In the genomic region with DNA sequence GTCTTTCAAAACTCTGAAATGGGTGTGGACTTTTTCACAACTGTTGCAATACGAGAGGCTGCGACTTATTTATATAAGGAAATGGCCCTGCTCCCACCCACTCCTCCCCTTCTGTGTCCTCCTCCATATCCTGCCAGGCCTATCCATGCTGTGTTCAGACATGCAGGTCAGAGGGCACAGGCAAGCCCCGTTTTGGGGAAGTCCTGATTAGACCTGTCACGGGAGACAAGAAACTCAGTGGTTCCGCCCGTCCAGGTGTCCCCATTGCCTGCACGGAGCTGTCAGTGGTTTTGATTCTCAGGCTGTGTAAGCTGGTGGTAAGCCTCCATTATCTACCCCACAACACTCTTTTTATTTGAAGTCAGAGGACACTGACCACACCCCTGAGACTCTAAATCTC, we compare ENCODE assay signal across 9 cellular contexts.
DNase-seq lines count a peak whose midpoint lies in the region; ATAC-seq, FAIRE-seq and TF ChIP-seq lines count a peak whose summit lies in the region.
"Had no signal": no experiment of that assay in that cellular context is flagged by ENCODE, and none has a peak within 500 bp of the region (broad histone marks: within the 10 kb centered on the region; RNA-seq: fewer than 3 reads in every experiment).

No MANE protein-coding gene starts in this region.

- ATAC-seq in HG02798 (IDR thresholded peaks at IDR 0.05; ENCODE audit: poor library complexity, unreplicated experiment), result peak; percentile 85
- peak; percentile 52 for ATAC-seq in naive thymus-derived CD4-positive, alpha-beta T cell
- no peak for ATAC-seq in activated T-cell treated with anti-CD3 and anti-CD28 coated beads, Interleukin-2, amount 50 U/mL, for 72 hours (replicated peaks in 1 of 2)
- ATAC-seq: foreskin keratinocyte had no signal

- H3K4me1 ChIP-seq in naive thymus-derived CD4-positive, alpha-beta T cell (ENCODE audit: control insufficient read depth in 2 of 2, insufficient read depth in 2 of 2, low read length in 2 of 2), result no peaks in the 10 kb centered on the region
- no peaks in the 10 kb centered on the region for H3K4me1 ChIP-seq in kidney (ENCODE audit: control insufficient read depth in 1 of 2, insufficient read depth in 1 of 2, low read depth in 1 of 2, low read length in 2 of 2)

- peak; percentile 17 for DNase-seq in GM19238 (ENCODE audit: insufficient read length, low spot score)
- DNase-seq in NCI-H526 (lab: John Stamatoyannopoulos, UW), result peak; percentile 63 to 68
- DNase-seq in naive thymus-derived CD4-positive, alpha-beta T cell, result no peak
- no peak for DNase-seq in kidney
- DNase-seq in activated T-cell treated with anti-CD3 and anti-CD28 coated beads, Interleukin-2, amount 50 U/mL, for 72 hours, result no peak
- no peak for DNase-seq in hypothalamus (lab: John Stamatoyannopoulos, UW)
- DNase-seq in progenitor cell of endocrine pancreas (ENCODE audit: low spot score, unreplicated experiment), result no peak
- DNase-seq: foreskin keratinocyte had no signal

- intact Hi-C loops in naive thymus-derived CD4-positive, alpha-beta T cell (cut with micrococcal nuclease), result no loop called here
- intact Hi-C loops in kidney (cut with DNase I), result no loop called here

- no peak overlapping the region for H3K4me3 ChIP-seq in naive thymus-derived CD4-positive, alpha-beta T cell (ENCODE audit: low read length)
- H3K4me3 ChIP-seq in kidney (ENCODE audit: low read length in 2 of 2), result no peak overlapping the region

- no peaks in the 10 kb centered on the region for H3K27me3 Mint-ChIP-seq in naive thymus-derived CD4-positive, alpha-beta T cell
- H3K27me3 Mint-ChIP-seq in activated T-cell treated with anti-CD3 and anti-CD28 coated beads, Interleukin-2, amount 50 U/mL, for 72 hours (ENCODE audit: low read depth), result no peaks in the 10 kb centered on the region
- no peaks in the 10 kb centered on the region for H3K27me3 Mint-ChIP-seq in progenitor cell of endocrine pancreas

- CTCF ChIA-PET in naive thymus-derived CD4-positive, alpha-beta T cell (lab: Charles Lee), result interaction anchor here (1.2 kb wide), 1 partner anchor 36 kb away, joined by 5 read pairs; no protein-coding TSS in a partner anchor

- no peaks in the 10 kb centered on the region for H3K9me3 ChIP-seq in naive thymus-derived CD4-positive, alpha-beta T cell (ENCODE audit: control insufficient read depth in 2 of 3, low read length in 3 of 3)
- H3K9me3 ChIP-seq in kidney (ENCODE audit: control insufficient read depth in 1 of 2, low read length in 2 of 2), result no peaks in the 10 kb centered on the region

- H3K27ac Mint-ChIP-seq in naive thymus-derived CD4-positive, alpha-beta T cell, result peak overlapping the region in 2 of 9 donors; percentile 20 to 38
- no peak overlapping the region for H3K27ac Mint-ChIP-seq in activated T-cell treated with anti-CD3 and anti-CD28 coated beads, Interleukin-2, amount 50 U/mL, for 72 hours
- H3K27ac Mint-ChIP-seq in progenitor cell of endocrine pancreas, result no peak overlapping the region

- peaks cover 0 to 18% (median 0%) of the 10 kb centered on the region in 3 experiments for H3K36me3 ChIP-seq in naive thymus-derived CD4-positive, alpha-beta T cell (ENCODE audit: control insufficient read depth in 2 of 3, insufficient read depth in 3 of 3, low read length in 3 of 3)
- no peaks in the 10 kb centered on the region for H3K36me3 ChIP-seq in kidney (ENCODE audit: control insufficient read depth in 1 of 2, insufficient read depth in 2 of 2, low read length in 2 of 2)

- TF ChIP-seq CTCF in kidney (IDR thresholded peaks at IDR 0.05; ENCODE audit: borderline replicate concordance, extremely low read depth, insufficient read depth), result no peak
- TF ChIP-seq CTCF in progenitor cell of endocrine pancreas (IDR thresholded peaks at IDR 0.05; ENCODE audit: unreplicated experiment), result no peak

- no peak overlapping the region for H3K9ac ChIP-seq in kidney (ENCODE audit: low read length in 2 of 2)

- no peaks in the 10 kb centered on the region for H3K27me3 ChIP-seq in naive thymus-derived CD4-positive, alpha-beta T cell (ENCODE audit: control insufficient read depth in 2 of 2, insufficient read depth in 2 of 2, low read length in 2 of 2)
- H3K27me3 ChIP-seq: foreskin keratinocyte had no signal

- peaks cover 0 to 5% (median 0%) of the 10 kb centered on the region in 11 donors for H3K9me3 Mint-ChIP-seq in naive thymus-derived CD4-positive, alpha-beta T cell
- peaks cover 0 to 2% of the 10 kb centered on the region in 2 donors for H3K9me3 Mint-ChIP-seq in activated T-cell treated with anti-CD3 and anti-CD28 coated beads, Interleukin-2, amount 50 U/mL, for 72 hours
- H3K9me3 Mint-ChIP-seq in progenitor cell of endocrine pancreas (ENCODE audit: low read depth), result no peaks in the 10 kb centered on the region

- H3K36me3 Mint-ChIP-seq in naive thymus-derived CD4-positive, alpha-beta T cell, result peaks cover 0 to 37% (median 20%) of the 10 kb centered on the region in 5 donors
- H3K36me3 Mint-ChIP-seq in activated T-cell treated with anti-CD3 and anti-CD28 coated beads, Interleukin-2, amount 50 U/mL, for 72 hours (ENCODE audit: insufficient read depth in 2 of 2), result peaks cover 2 to 6% of the 10 kb centered on the region in 2 donors
- peaks cover 11% of the 10 kb centered on the region for H3K36me3 Mint-ChIP-seq in progenitor cell of endocrine pancreas (ENCODE audit: insufficient read depth)

- H3K27ac ChIP-seq in naive thymus-derived CD4-positive, alpha-beta T cell (ENCODE audit: low read depth, low read length), result no peak overlapping the region
- H3K27ac ChIP-seq in kidney (ENCODE audit: low read depth in 2 of 2, low read length in 2 of 2), result no peak overlapping the region
- H3K27ac ChIP-seq: foreskin keratinocyte had no signal

- H3K4me3 Mint-ChIP-seq in naive thymus-derived CD4-positive, alpha-beta T cell, result no peak overlapping the region
- no peak overlapping the region for H3K4me3 Mint-ChIP-seq in activated T-cell treated with anti-CD3 and anti-CD28 coated beads, Interleukin-2, amount 50 U/mL, for 72 hours
- H3K4me3 Mint-ChIP-seq in progenitor cell of endocrine pancreas (ENCODE audit: low read depth), result no peak overlapping the region

- FAIRE-seq in kidney (lab: Jason Lieb, UNC), result no peak

- POLR2A ChIA-PET in naive thymus-derived CD4-positive, alpha-beta T cell (lab: Charles Lee), result no interaction called here

- peaks cover 4 to 65% (median 51%) of the 10 kb centered on the region in 7 donors for H3K4me1 Mint-ChIP-seq in naive thymus-derived CD4-positive, alpha-beta T cell
- H3K4me1 Mint-ChIP-seq in activated T-cell treated with anti-CD3 and anti-CD28 coated beads, Interleukin-2, amount 50 U/mL, for 72 hours (ENCODE audit: low read depth), result peaks cover 33% of the 10 kb centered on the region
- H3K4me1 Mint-ChIP-seq in progenitor cell of endocrine pancreas (ENCODE audit: low read depth), result peaks cover 6% of the 10 kb centered on the region

Comparison
In these comparisons a context has a peak if more than half of its experiments do, and no peak if none do; other contexts are left out.
1. DNase-seq: peak in GM19238 (single experiment) and NCI-H526 (2 of 2); none in naive thymus-derived CD4-positive, alpha-beta T cell (0 of 9), kidney (single experiment), activated T-cell treated with anti-CD3 and anti-CD28 coated beads, Interleukin-2, amount 50 U/mL, for 72 hours (0 of 2), hypothalamus (0 of 51) and progenitor cell of endocrine pancreas (single experiment).
2. ATAC-seq: peak in HG02798 (single experiment) and naive thymus-derived CD4-positive, alpha-beta T cell (single experiment); none in activated T-cell treated with anti-CD3 and anti-CD28 coated beads, Interleukin-2, amount 50 U/mL, for 72 hours (0 of 2).